ENCODE assay signal across 24 cellular contexts in the genomic region with DNA sequence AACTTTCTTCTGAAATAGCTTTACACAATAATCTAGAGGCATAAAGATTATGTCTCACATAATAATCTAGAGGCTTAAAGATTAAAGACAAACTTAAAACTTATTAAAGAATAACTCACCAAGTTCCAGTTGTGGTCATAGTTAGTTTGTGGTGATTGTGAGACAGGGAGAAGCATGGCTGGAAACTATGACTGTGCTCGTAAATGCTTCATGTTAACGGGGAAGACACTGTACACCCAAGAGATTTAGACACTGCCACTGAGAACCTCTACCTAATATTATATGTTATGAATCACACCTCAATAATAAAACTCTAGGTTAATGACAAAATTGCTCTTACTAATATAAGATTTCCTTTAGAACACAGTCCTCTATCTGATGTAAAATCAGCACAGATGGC.
"Had no signal": no experiment of that assay in that cellular context is flagged by ENCODE, and none has a peak within 500 bp of the region (broad histone marks: within the 10 kb centered on the region; RNA-seq: fewer than 3 reads in every experiment).

No MANE protein-coding gene starts in this region.

- H3K9me3 Mint-ChIP-seq: activated B cell treated with CpG ODN at 0.5 μM for 24 hours; activated naive CD8-positive, alpha-beta T cell treated with anti-CD3 and anti-CD28 coated beads, Interleukin-2, amount 10 ng/mL, durations not matched to agents 7 days and 5 days; activated T-helper 1 cell treated with anti-CD3 and anti-CD28 coated beads, Interleukin-12 subunit alpha, Interleukin-12 subunit beta, Interleukin-2, Interleukin-4 antibody, amounts not matched to agents 30 ng/mL and 10 ng/mL and 1 ng/mL, durations not matched to agents 14 hours and 24 hours and 36 hours; effector memory CD8-positive, alpha-beta T cell had no signal

- H3K36me3 ChIP-seq: brain microvascular endothelial cell, gastrocnemius medialis, left lung, lower lobe of right lung, spleen, stomach, thyroid gland, upper lobe of left lung, vagina had no signal

- H3K4me3 Mint-ChIP-seq: activated B cell treated with CpG ODN at 0.5 μM for 24 hours; activated naive CD8-positive, alpha-beta T cell treated with anti-CD3 and anti-CD28 coated beads, Interleukin-2, amount 10 ng/mL, durations not matched to agents 7 days and 5 days; activated T-helper 1 cell treated with anti-CD3 and anti-CD28 coated beads, Interleukin-12 subunit alpha, Interleukin-12 subunit beta, Interleukin-2, Interleukin-4 antibody, amounts not matched to agents 30 ng/mL and 10 ng/mL and 1 ng/mL, durations not matched to agents 14 hours and 24 hours and 36 hours; effector memory CD8-positive, alpha-beta T cell; nephron had no signal

- H3K27ac Mint-ChIP-seq: activated B cell treated with CpG ODN at 0.5 μM for 24 hours; activated naive CD8-positive, alpha-beta T cell treated with anti-CD3 and anti-CD28 coated beads, Interleukin-2, amount 10 ng/mL, durations not matched to agents 7 days and 5 days; activated T-helper 1 cell treated with anti-CD3 and anti-CD28 coated beads, Interleukin-12 subunit alpha, Interleukin-12 subunit beta, Interleukin-2, Interleukin-4 antibody, amounts not matched to agents 30 ng/mL and 10 ng/mL and 1 ng/mL, durations not matched to agents 14 hours and 24 hours and 36 hours; effector memory CD8-positive, alpha-beta T cell; nephron had no signal

- H3K27ac ChIP-seq: brain microvascular endothelial cell, coronary artery, gastrocnemius medialis, left lung, lower lobe of right lung, spleen, stomach, thyroid gland, upper lobe of left lung, vagina had no signal

- H3K36me3 Mint-ChIP-seq: activated naive CD8-positive, alpha-beta T cell treated with anti-CD3 and anti-CD28 coated beads, Interleukin-2, amount 10 ng/mL, durations not matched to agents 7 days and 5 days had no signal

- H3K4me1 Mint-ChIP-seq: nephron had no signal

- H3K9me3 ChIP-seq: gastrocnemius medialis, left lung, lower lobe of right lung, spleen, stomach, thyroid gland, upper lobe of left lung, vagina had no signal

- ATAC-seq: effector memory CD8-positive, alpha-beta T cell; gastrocnemius medialis; left lung; lower lobe of right lung; right cardiac atrium had no signal

- DNase-seq: activated B cell treated with CpG ODN at 0.5 μM for 24 hours; activated CD8-positive, alpha-beta memory T cell treated with anti-CD3 and anti-CD28 coated beads, Interleukin-2, amount 50 U/mL, for 4 hours; activated gamma-delta T cell treated with Interleukin-2 at 50 U/mL for 16 hours; activated naive CD8-positive, alpha-beta T cell treated with anti-CD3 and anti-CD28 coated beads, Interleukin-2, amount 10 ng/mL, durations not matched to agents 7 days and 5 days; activated T-cell treated with anti-CD3 and anti-CD28 coated beads, Interleukin-2, amount 50 U/mL, for 1 hour; amniotic stem cell; brain microvascular endothelial cell; effector memory CD8-positive, alpha-beta T cell; erythroblast; gastrocnemius medialis; glutamatergic neuron; left lung; lower lobe of right lung; mesendoderm; posterior cingulate gyrus; right cardiac atrium; spleen; stomach; thyroid gland; upper lobe of left lung had no signal
